Comparison of ENCODE assay signal across 9 cellular contexts in genomic region chr9:21402387-21403247, GRCh38. TPM values are rescaled to one million over a fixed set of nuclear protein-coding genes. Genes with fewer than 3 reads are reported as not detected.
DNase-seq lines count a peak whose midpoint lies in the region; ATAC-seq and TF ChIP-seq lines count a peak whose summit lies in the region.
"Had no signal": no experiment of that assay in that cellular context is flagged by ENCODE, and none has a peak within 500 bp of the region (broad histone marks: within the 10 kb centered on the region; RNA-seq: fewer than 3 reads in every experiment).

No MANE protein-coding gene starts in this region.

- H3K27ac Mint-ChIP-seq in CD4-positive, alpha-beta T cell = no peak overlapping the region
- no peak overlapping the region for H3K27ac Mint-ChIP-seq in activated T-helper 2 cell treated with anti-CD3 and anti-CD28 coated beads, Interferon-gamma antibody, Interleukin-2, Interleukin-4, amounts not matched to agents 10 μg/mL and 5 μg/mL and 100 μg/mL, durations not matched to agents 14 hours and 24 hours and 36 hours

- TF ChIP-seq POLR2A in adrenal gland (IDR thresholded peaks at IDR 0.05) = no peak

- no peaks in the 10 kb centered on the region for H3K4me1 Mint-ChIP-seq in CD4-positive, alpha-beta T cell (ENCODE audit: low read depth)
- peaks cover 12% of the 10 kb centered on the region for H3K4me1 Mint-ChIP-seq in activated T-helper 2 cell treated with anti-CD3 and anti-CD28 coated beads, Interferon-gamma antibody, Interleukin-2, Interleukin-4, amounts not matched to agents 10 μg/mL and 5 μg/mL and 100 μg/mL, durations not matched to agents 14 hours and 24 hours and 36 hours (ENCODE audit: low read depth)
- H3K4me1 Mint-ChIP-seq: central memory CD8-positive, alpha-beta T cell had no signal

- POLR2A ChIA-PET in CD4-positive, alpha-beta T cell (lab: Charles Lee) = interaction anchor here (1.3 kb wide), 1 partner anchor 11 kb away, joined by 3 read pairs; no protein-coding TSS in a partner anchor

- CTCF ChIA-PET in CD4-positive, alpha-beta T cell (lab: Charles Lee) = interaction anchor here (0.5 to 1.5 kb wide), 4 partner anchors 10 to 84 kb away, joined by 3 to 6 read pairs (median 4); no protein-coding TSS in a partner anchor

- H3K4me3 Mint-ChIP-seq in CD4-positive, alpha-beta T cell = peak overlapping the region; percentile 5
- peak overlapping the region; percentile 54 for H3K4me3 Mint-ChIP-seq in activated T-helper 2 cell treated with anti-CD3 and anti-CD28 coated beads, Interferon-gamma antibody, Interleukin-2, Interleukin-4, amounts not matched to agents 10 μg/mL and 5 μg/mL and 100 μg/mL, durations not matched to agents 14 hours and 24 hours and 36 hours (ENCODE audit: low read depth)
- H3K4me3 Mint-ChIP-seq: central memory CD8-positive, alpha-beta T cell had no signal

- intact Hi-C loops in CD4-positive, alpha-beta T cell (cut with DNase I, micrococcal nuclease) = no loop called here
- intact Hi-C loops in activated T-helper 2 cell treated with anti-CD3 and anti-CD28 coated beads, Interferon-gamma antibody, Interleukin-2, Interleukin-4, amounts not matched to agents 10 μg/mL and 5 μg/mL and 100 μg/mL, durations not matched to agents 14 hours and 24 hours and 36 hours (cut with micrococcal nuclease) = loop anchor here (5.0 kb wide), 1 partner anchor 35 kb away; no protein-coding TSS in a partner anchor
- intact Hi-C loops in adrenal gland (cut with DNase I) = no loop called here

- H3K36me3 Mint-ChIP-seq in CD4-positive, alpha-beta T cell (ENCODE audit: low read depth) = no peaks in the 10 kb centered on the region
- no peaks in the 10 kb centered on the region for H3K36me3 Mint-ChIP-seq in activated T-helper 2 cell treated with anti-CD3 and anti-CD28 coated beads, Interferon-gamma antibody, Interleukin-2, Interleukin-4, amounts not matched to agents 10 μg/mL and 5 μg/mL and 100 μg/mL, durations not matched to agents 14 hours and 24 hours and 36 hours (ENCODE audit: low read depth)

- ATAC-seq in CD4-positive, alpha-beta T cell (ENCODE audit: poor library complexity) = no peak
- ATAC-seq in GM21423 (IDR thresholded peaks at IDR 0.05; ENCODE audit: unreplicated experiment) = peak; percentile 62

- H3K4me1 ChIP-seq in stomach smooth muscle (ENCODE audit: control insufficient read depth, insufficient read depth, low read length) (no peaks in the 10 kb centered on the region), adrenal gland (replicated peaks in 1 of 2) (peaks cover 0 to 9% of the 10 kb centered on the region in 2 donors)

- H3K27me3 Mint-ChIP-seq in CD4-positive, alpha-beta T cell = peaks cover 71% of the 10 kb centered on the region
- peaks cover 69% of the 10 kb centered on the region for H3K27me3 Mint-ChIP-seq in activated T-helper 2 cell treated with anti-CD3 and anti-CD28 coated beads, Interferon-gamma antibody, Interleukin-2, Interleukin-4, amounts not matched to agents 10 μg/mL and 5 μg/mL and 100 μg/mL, durations not matched to agents 14 hours and 24 hours and 36 hours (ENCODE audit: low read depth)

- no peaks in the 10 kb centered on the region for H3K36me3 ChIP-seq in stomach smooth muscle (ENCODE audit: control insufficient read depth in 2 of 2, insufficient read depth in 2 of 2, low read length in 2 of 2)
- no peaks in the 10 kb centered on the region for H3K36me3 ChIP-seq in adrenal gland (replicated peaks in 1 of 2)

- WGBS in adrenal gland, 4 donors = 2 to 7% (median 4%) methylated on average over 36 to 53 of the region's 53 CpGs

- H3K9me3 Mint-ChIP-seq in CD4-positive, alpha-beta T cell = no peaks in the 10 kb centered on the region
- no peaks in the 10 kb centered on the region for H3K9me3 Mint-ChIP-seq in activated T-helper 2 cell treated with anti-CD3 and anti-CD28 coated beads, Interferon-gamma antibody, Interleukin-2, Interleukin-4, amounts not matched to agents 10 μg/mL and 5 μg/mL and 100 μg/mL, durations not matched to agents 14 hours and 24 hours and 36 hours
- H3K9me3 Mint-ChIP-seq: central memory CD8-positive, alpha-beta T cell had no signal

- H3K4me3 ChIP-seq in stomach smooth muscle (ENCODE audit: low read length in 2 of 2) (peak overlapping the region; percentile 58 to 59), adrenal gland (peak overlapping the region in 1 of 4 donors; percentile 16)

- H3K27ac ChIP-seq in CD4-positive, alpha-beta T cell (ENCODE audit: low read depth, low read length) = no peak overlapping the region
- no peak overlapping the region for H3K27ac ChIP-seq in stomach smooth muscle (ENCODE audit: low read length)
- H3K27ac ChIP-seq in adrenal gland = no peak overlapping the region

- no peak for TF ChIP-seq CTCF in CD4-positive, alpha-beta T cell (IDR thresholded peaks at IDR 0.05)
- no peak for TF ChIP-seq CTCF in adrenal gland (IDR thresholded peaks at IDR 0.05)

- no peak overlapping the region for H3K9ac ChIP-seq in stomach smooth muscle (ENCODE audit: low read length in 2 of 2)

- no peak for DNase-seq in CD4-positive, alpha-beta T cell
- no peak for DNase-seq in activated T-helper 2 cell treated with anti-CD3 and anti-CD28 coated beads, Interferon-gamma antibody, Interleukin-2, Interleukin-4, amounts not matched to agents 10 μg/mL and 5 μg/mL and 100 μg/mL, durations not matched to agents 14 hours and 24 hours and 36 hours (ENCODE audit: low spot score)
- DNase-seq in kidney tubule cell (ENCODE audit: low spot score) = peak; percentile 8
- no peak for DNase-seq in NCI-H2107 treated with DMSO at 0.1 percent for 48 hours (lab: John Stamatoyannopoulos, UW; ENCODE audit: unreplicated experiment)
- DNase-seq in NCI-H128 (lab: John Stamatoyannopoulos, UW; ENCODE audit: unreplicated experiment) = no peak
- no peak for DNase-seq in adrenal gland

- H3K9me3 ChIP-seq in CD4-positive, alpha-beta T cell (ENCODE audit: control insufficient read depth, low read length) = no peaks in the 10 kb centered on the region
- no peaks in the 10 kb centered on the region for H3K9me3 ChIP-seq in stomach smooth muscle (ENCODE audit: control insufficient read depth in 2 of 2, low read length in 2 of 2)
- no peaks in the 10 kb centered on the region for H3K9me3 ChIP-seq in adrenal gland (replicated peaks in 1 of 3)

- H3K27me3 ChIP-seq in CD4-positive, alpha-beta T cell (ENCODE audit: control insufficient read depth, insufficient read depth, low read length) = peaks cover 36% of the 10 kb centered on the region
- H3K27me3 ChIP-seq in stomach smooth muscle (ENCODE audit: control insufficient read depth in 1 of 2, insufficient read depth in 2 of 2, low read length in 2 of 2) (peaks cover 17 to 20% of the 10 kb centered on the region in 2 donors), adrenal gland (peaks cover 29% of the 10 kb centered on the region)

RNA-seq across cellular contexts. Expression of gene IFNA8, which starts 6.3 kb away (rescaled TPM):
- total RNA-seq in CD4-positive, alpha-beta T cell = not detected
- total RNA-seq in activated T-helper 2 cell treated with anti-CD3 and anti-CD28 coated beads, Interferon-gamma antibody, Interleukin-2, Interleukin-4, amounts not matched to agents 10 μg/mL and 5 μg/mL and 100 μg/mL, durations not matched to agents 14 hours and 24 hours and 36 hours = not detected in 2 replicates
- not detected for total RNA-seq in adrenal gland
- polyA plus RNA-seq in adrenal gland = not detected

RNA-seq across cellular contexts. Expression of gene IFNA2, which starts 17.4 kb away (rescaled TPM):
- total RNA-seq in CD4-positive, alpha-beta T cell = not detected
- total RNA-seq in activated T-helper 2 cell treated with anti-CD3 and anti-CD28 coated beads, Interferon-gamma antibody, Interleukin-2, Interleukin-4, amounts not matched to agents 10 μg/mL and 5 μg/mL and 100 μg/mL, durations not matched to agents 14 hours and 24 hours and 36 hours = not detected in 2 replicates
- total RNA-seq in adrenal gland = not detected
- not detected for polyA plus RNA-seq in adrenal gland

RNA-seq across cellular contexts. Expression of gene IFNA13, which starts 34.8 kb away (rescaled TPM):
- total RNA-seq in CD4-positive, alpha-beta T cell = not detected
- not detected in 2 replicates for total RNA-seq in activated T-helper 2 cell treated with anti-CD3 and anti-CD28 coated beads, Interferon-gamma antibody, Interleukin-2, Interleukin-4, amounts not matched to agents 10 μg/mL and 5 μg/mL and 100 μg/mL, durations not matched to agents 14 hours and 24 hours and 36 hours
- not detected for total RNA-seq in adrenal gland
- not detected for polyA plus RNA-seq in adrenal gland

RNA-seq across cellular contexts. Expression of gene IFNA1, which starts 37.6 kb away (rescaled TPM):
- total RNA-seq in CD4-positive, alpha-beta T cell = not detected
- not detected in 2 replicates for total RNA-seq in activated T-helper 2 cell treated with anti-CD3 and anti-CD28 coated beads, Interferon-gamma antibody, Interleukin-2, Interleukin-4, amounts not matched to agents 10 μg/mL and 5 μg/mL and 100 μg/mL, durations not matched to agents 14 hours and 24 hours and 36 hours
- not detected for total RNA-seq in adrenal gland
- polyA plus RNA-seq in adrenal gland = not detected

RNA-seq across cellular contexts. Expression of gene IFNA6, which starts 51.9 kb away (rescaled TPM):
- not detected for total RNA-seq in CD4-positive, alpha-beta T cell
- total RNA-seq in activated T-helper 2 cell treated with anti-CD3 and anti-CD28 coated beads, Interferon-gamma antibody, Interleukin-2, Interleukin-4, amounts not matched to agents 10 μg/mL and 5 μg/mL and 100 μg/mL, durations not matched to agents 14 hours and 24 hours and 36 hours = not detected in 2 replicates
- not detected for total RNA-seq in adrenal gland
- not detected for polyA plus RNA-seq in adrenal gland
